ENCODE assay signal across 1 cellular context in the genomic region with DNA sequence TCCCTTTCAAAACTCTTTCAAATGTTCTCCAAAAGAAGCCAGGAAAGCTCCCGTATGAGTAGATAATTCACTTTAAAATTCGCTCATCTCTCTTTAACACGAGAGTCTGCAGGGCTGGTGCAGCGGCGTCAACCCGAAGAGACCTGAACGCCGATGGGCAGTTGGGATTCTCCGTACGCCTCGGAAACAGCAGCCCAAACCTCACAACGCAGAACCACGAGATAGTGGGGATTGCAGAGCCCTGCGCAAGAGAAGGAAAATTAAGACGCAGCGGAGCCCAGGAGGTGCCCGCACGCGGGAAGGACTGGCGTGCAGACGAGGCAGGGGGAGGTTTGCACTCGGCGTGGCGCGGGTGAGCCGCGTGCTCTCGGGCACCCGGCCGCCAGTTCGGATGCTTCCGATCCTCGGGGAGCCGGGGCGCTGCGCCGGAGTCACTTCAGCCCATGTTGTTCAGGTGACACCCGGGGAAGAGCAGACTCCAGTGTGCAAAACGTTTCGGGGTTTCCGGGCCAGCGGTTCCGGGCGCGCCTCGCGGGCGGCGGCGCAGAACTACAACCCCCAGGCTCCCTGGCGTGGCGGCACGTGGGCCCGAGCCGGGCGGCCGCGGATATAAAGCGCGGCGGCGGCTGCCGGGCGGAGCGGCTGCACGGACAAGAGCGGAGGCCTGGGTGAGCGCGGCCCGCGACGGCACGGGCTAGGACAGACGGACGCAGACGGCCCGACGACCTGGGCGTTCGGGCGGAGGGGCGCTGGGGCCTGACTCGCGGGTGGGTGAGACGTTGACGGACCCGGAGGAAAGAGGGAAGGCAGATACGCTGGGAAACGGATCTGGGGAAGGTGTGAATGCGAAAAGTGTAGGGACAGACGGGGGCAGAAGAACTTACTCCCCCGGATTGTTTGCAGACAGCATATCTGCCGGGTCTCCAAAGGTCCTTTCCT.
TF ChIP-seq lines count a peak whose summit lies in the region.

A gene with protein sequence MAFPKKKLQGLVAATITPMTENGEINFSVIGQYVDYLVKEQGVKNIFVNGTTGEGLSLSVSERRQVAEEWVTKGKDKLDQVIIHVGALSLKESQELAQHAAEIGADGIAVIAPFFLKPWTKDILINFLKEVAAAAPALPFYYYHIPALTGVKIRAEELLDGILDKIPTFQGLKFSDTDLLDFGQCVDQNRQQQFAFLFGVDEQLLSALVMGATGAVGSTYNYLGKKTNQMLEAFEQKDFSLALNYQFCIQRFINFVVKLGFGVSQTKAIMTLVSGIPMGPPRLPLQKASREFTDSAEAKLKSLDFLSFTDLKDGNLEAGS (plus strand): TSS at position 636 of the 939 bp plus-strand sequence. CDS start 4,599 bp downstream, outside the sequence.

TF ChIP-seq in K562, 482 proteins besides CTCF, POLR2A, EP300 and RAD21 (continued from another document and continues in another):
- TF ChIP-seq, protein P1, sequence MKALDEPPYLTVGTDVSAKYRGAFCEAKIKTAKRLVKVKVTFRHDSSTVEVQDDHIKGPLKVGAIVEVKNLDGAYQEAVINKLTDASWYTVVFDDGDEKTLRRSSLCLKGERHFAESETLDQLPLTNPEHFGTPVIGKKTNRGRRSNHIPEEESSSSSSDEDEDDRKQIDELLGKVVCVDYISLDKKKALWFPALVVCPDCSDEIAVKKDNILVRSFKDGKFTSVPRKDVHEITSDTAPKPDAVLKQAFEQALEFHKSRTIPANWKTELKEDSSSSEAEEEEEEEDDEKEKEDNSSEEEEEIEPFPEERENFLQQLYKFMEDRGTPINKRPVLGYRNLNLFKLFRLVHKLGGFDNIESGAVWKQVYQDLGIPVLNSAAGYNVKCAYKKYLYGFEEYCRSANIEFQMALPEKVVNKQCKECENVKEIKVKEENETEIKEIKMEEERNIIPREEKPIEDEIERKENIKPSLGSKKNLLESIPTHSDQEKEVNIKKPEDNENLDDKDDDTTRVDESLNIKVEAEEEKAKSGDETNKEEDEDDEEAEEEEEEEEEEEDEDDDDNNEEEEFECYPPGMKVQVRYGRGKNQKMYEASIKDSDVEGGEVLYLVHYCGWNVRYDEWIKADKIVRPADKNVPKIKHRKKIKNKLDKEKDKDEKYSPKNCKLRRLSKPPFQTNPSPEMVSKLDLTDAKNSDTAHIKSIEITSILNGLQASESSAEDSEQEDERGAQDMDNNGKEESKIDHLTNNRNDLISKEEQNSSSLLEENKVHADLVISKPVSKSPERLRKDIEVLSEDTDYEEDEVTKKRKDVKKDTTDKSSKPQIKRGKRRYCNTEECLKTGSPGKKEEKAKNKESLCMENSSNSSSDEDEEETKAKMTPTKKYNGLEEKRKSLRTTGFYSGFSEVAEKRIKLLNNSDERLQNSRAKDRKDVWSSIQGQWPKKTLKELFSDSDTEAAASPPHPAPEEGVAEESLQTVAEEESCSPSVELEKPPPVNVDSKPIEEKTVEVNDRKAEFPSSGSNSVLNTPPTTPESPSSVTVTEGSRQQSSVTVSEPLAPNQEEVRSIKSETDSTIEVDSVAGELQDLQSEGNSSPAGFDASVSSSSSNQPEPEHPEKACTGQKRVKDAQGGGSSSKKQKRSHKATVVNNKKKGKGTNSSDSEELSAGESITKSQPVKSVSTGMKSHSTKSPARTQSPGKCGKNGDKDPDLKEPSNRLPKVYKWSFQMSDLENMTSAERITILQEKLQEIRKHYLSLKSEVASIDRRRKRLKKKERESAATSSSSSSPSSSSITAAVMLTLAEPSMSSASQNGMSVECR (CRISPR knock-in tag; IDR thresholded peaks at IDR 0.05), result peak; percentile 74
- TF ChIP-seq, protein P2, sequence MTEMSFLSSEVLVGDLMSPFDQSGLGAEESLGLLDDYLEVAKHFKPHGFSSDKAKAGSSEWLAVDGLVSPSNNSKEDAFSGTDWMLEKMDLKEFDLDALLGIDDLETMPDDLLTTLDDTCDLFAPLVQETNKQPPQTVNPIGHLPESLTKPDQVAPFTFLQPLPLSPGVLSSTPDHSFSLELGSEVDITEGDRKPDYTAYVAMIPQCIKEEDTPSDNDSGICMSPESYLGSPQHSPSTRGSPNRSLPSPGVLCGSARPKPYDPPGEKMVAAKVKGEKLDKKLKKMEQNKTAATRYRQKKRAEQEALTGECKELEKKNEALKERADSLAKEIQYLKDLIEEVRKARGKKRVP (CRISPR knock-in tag; IDR thresholded peaks at IDR 0.05), result peak; percentile 19; the same call in 1 of the 2 replicates
- TF ChIP-seq, protein P3, sequence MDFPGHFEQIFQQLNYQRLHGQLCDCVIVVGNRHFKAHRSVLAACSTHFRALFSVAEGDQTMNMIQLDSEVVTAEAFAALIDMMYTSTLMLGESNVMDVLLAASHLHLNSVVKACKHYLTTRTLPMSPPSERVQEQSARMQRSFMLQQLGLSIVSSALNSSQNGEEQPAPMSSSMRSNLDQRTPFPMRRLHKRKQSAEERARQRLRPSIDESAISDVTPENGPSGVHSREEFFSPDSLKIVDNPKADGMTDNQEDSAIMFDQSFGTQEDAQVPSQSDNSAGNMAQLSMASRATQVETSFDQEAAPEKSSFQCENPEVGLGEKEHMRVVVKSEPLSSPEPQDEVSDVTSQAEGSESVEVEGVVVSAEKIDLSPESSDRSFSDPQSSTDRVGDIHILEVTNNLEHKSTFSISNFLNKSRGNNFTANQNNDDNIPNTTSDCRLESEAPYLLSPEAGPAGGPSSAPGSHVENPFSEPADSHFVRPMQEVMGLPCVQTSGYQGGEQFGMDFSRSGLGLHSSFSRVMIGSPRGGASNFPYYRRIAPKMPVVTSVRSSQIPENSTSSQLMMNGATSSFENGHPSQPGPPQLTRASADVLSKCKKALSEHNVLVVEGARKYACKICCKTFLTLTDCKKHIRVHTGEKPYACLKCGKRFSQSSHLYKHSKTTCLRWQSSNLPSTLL (IDR thresholded peaks at IDR 0.05), result no peak
- TF ChIP-seq PHF20 (IDR thresholded peaks at IDR 0.05; ENCODE audit: partially characterized antibody) (no peak), HNRNPK (IDR thresholded peaks at IDR 0.05; ENCODE audit: low read depth, low read length, poor library complexity, severe bottlenecking) (no peak), TAF7 (tag; IDR thresholded peaks at IDR 0.05) (no peak), RBBP5 (IDR thresholded peaks at IDR 0.05; ENCODE audit: borderline replicate concordance, insufficient read depth, low read length, poor library complexity, severe bottlenecking) (peak; percentile 91), BRD4 (IDR thresholded peaks at IDR 0.05) (peak; percentile 62; the same call in 1 of the 2 replicates), ZFP1 (CRISPR knock-in tag; IDR thresholded peaks at IDR 0.05) (no peak), ZFX (CRISPR knock-in tag; IDR thresholded peaks at IDR 0.05) (peak; percentile 94), ZNF699 (CRISPR knock-in tag; IDR thresholded peaks at IDR 0.05; ENCODE audit: insufficient replicate concordance) (no peak), CBX2 (IDR thresholded peaks at IDR 0.05; ENCODE audit: insufficient read depth, low read length, poor library complexity, severe bottlenecking) (no peak), ZC3H8 (IDR thresholded peaks at IDR 0.05) (no peak), BHLHE40 (IDR thresholded peaks at IDR 0.05; ENCODE audit: low read length) (peak; percentile 93), MCM2 (IDR thresholded peaks at IDR 0.05; ENCODE audit: low read depth) (no peak), RBM22 (IDR thresholded peaks at IDR 0.05; ENCODE audit: low read depth, low read length, poor library complexity, severe bottlenecking) (peak; percentile 69), TAF1 (IDR thresholded peaks at IDR 0.05; ENCODE audit: control insufficient read depth, extremely low read depth, insufficient read depth, low read length, severe bottlenecking) (peak; percentile 68), ZNF12 (CRISPR knock-in tag; IDR thresholded peaks at IDR 0.05) (peak; percentile 85), ETV5 (CRISPR knock-in tag; IDR thresholded peaks at IDR 0.05; ENCODE audit: low read depth) (peak; percentile 67)
- TF ChIP-seq, protein P4, sequence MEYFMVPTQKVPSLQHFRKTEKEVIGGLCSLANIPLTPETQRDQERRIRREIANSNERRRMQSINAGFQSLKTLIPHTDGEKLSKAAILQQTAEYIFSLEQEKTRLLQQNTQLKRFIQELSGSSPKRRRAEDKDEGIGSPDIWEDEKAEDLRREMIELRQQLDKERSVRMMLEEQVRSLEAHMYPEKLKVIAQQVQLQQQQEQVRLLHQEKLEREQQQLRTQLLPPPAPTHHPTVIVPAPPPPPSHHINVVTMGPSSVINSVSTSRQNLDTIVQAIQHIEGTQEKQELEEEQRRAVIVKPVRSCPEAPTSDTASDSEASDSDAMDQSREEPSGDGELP (CRISPR knock-in tag; IDR thresholded peaks at IDR 0.05; ENCODE audit: borderline replicate concordance), result peak; percentile 89
- TF ChIP-seq, protein P5, sequence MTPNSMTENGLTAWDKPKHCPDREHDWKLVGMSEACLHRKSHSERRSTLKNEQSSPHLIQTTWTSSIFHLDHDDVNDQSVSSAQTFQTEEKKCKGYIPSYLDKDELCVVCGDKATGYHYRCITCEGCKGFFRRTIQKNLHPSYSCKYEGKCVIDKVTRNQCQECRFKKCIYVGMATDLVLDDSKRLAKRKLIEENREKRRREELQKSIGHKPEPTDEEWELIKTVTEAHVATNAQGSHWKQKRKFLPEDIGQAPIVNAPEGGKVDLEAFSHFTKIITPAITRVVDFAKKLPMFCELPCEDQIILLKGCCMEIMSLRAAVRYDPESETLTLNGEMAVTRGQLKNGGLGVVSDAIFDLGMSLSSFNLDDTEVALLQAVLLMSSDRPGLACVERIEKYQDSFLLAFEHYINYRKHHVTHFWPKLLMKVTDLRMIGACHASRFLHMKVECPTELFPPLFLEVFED (CRISPR knock-in tag; conservative IDR thresholded peaks at IDR 0.05), result peak; percentile 71; the same call in 1 of the 2 replicates
- TF ChIP-seq, protein P6, sequence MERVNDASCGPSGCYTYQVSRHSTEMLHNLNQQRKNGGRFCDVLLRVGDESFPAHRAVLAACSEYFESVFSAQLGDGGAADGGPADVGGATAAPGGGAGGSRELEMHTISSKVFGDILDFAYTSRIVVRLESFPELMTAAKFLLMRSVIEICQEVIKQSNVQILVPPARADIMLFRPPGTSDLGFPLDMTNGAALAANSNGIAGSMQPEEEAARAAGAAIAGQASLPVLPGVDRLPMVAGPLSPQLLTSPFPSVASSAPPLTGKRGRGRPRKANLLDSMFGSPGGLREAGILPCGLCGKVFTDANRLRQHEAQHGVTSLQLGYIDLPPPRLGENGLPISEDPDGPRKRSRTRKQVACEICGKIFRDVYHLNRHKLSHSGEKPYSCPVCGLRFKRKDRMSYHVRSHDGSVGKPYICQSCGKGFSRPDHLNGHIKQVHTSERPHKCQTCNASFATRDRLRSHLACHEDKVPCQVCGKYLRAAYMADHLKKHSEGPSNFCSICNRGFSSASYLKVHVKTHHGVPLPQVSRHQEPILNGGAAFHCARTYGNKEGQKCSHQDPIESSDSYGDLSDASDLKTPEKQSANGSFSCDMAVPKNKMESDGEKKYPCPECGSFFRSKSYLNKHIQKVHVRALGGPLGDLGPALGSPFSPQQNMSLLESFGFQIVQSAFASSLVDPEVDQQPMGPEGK (CRISPR knock-in tag; IDR thresholded peaks at IDR 0.05; ENCODE audit: borderline replicate concordance), result 0 out of 2 replicates have a peak, but pooled peaks have one; percentile 36
- TF ChIP-seq, protein P7, sequence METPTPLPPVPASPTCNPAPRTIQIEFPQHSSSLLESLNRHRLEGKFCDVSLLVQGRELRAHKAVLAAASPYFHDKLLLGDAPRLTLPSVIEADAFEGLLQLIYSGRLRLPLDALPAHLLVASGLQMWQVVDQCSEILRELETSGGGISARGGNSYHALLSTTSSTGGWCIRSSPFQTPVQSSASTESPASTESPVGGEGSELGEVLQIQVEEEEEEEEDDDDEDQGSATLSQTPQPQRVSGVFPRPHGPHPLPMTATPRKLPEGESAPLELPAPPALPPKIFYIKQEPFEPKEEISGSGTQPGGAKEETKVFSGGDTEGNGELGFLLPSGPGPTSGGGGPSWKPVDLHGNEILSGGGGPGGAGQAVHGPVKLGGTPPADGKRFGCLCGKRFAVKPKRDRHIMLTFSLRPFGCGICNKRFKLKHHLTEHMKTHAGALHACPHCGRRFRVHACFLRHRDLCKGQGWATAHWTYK (CRISPR knock-in tag; IDR thresholded peaks at IDR 0.05), result peak; percentile 71
- TF ChIP-seq, protein P8, sequence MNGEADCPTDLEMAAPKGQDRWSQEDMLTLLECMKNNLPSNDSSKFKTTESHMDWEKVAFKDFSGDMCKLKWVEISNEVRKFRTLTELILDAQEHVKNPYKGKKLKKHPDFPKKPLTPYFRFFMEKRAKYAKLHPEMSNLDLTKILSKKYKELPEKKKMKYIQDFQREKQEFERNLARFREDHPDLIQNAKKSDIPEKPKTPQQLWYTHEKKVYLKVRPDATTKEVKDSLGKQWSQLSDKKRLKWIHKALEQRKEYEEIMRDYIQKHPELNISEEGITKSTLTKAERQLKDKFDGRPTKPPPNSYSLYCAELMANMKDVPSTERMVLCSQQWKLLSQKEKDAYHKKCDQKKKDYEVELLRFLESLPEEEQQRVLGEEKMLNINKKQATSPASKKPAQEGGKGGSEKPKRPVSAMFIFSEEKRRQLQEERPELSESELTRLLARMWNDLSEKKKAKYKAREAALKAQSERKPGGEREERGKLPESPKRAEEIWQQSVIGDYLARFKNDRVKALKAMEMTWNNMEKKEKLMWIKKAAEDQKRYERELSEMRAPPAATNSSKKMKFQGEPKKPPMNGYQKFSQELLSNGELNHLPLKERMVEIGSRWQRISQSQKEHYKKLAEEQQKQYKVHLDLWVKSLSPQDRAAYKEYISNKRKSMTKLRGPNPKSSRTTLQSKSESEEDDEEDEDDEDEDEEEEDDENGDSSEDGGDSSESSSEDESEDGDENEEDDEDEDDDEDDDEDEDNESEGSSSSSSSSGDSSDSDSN (IDR thresholded peaks at IDR 0.05; ENCODE audit: borderline replicate concordance in 1 of 2, low read depth in 2 of 2, low read length in 2 of 2), result peak in 1 of 2 experiments; percentile 80; a peak in 3 of 4 replicates
- TF ChIP-seq, protein P9, sequence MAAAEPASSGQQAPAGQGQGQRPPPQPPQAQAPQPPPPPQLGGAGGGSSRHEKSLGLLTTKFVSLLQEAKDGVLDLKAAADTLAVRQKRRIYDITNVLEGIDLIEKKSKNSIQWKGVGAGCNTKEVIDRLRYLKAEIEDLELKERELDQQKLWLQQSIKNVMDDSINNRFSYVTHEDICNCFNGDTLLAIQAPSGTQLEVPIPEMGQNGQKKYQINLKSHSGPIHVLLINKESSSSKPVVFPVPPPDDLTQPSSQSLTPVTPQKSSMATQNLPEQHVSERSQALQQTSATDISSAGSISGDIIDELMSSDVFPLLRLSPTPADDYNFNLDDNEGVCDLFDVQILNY (CRISPR knock-in tag; IDR thresholded peaks at IDR 0.05), result peak; percentile 93
- TF ChIP-seq, protein P10, sequence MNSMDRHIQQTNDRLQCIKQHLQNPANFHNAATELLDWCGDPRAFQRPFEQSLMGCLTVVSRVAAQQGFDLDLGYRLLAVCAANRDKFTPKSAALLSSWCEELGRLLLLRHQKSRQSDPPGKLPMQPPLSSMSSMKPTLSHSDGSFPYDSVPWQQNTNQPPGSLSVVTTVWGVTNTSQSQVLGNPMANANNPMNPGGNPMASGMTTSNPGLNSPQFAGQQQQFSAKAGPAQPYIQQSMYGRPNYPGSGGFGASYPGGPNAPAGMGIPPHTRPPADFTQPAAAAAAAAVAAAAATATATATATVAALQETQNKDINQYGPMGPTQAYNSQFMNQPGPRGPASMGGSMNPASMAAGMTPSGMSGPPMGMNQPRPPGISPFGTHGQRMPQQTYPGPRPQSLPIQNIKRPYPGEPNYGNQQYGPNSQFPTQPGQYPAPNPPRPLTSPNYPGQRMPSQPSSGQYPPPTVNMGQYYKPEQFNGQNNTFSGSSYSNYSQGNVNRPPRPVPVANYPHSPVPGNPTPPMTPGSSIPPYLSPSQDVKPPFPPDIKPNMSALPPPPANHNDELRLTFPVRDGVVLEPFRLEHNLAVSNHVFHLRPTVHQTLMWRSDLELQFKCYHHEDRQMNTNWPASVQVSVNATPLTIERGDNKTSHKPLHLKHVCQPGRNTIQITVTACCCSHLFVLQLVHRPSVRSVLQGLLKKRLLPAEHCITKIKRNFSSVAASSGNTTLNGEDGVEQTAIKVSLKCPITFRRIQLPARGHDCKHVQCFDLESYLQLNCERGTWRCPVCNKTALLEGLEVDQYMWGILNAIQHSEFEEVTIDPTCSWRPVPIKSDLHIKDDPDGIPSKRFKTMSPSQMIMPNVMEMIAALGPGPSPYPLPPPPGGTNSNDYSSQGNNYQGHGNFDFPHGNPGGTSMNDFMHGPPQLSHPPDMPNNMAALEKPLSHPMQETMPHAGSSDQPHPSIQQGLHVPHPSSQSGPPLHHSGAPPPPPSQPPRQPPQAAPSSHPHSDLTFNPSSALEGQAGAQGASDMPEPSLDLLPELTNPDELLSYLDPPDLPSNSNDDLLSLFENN (IDR thresholded peaks at IDR 0.05; ENCODE audit: low read depth in 2 of 2, low read length in 2 of 2), result no peak
